ENCODE assay signal across 14 cellular contexts in the genomic region with DNA sequence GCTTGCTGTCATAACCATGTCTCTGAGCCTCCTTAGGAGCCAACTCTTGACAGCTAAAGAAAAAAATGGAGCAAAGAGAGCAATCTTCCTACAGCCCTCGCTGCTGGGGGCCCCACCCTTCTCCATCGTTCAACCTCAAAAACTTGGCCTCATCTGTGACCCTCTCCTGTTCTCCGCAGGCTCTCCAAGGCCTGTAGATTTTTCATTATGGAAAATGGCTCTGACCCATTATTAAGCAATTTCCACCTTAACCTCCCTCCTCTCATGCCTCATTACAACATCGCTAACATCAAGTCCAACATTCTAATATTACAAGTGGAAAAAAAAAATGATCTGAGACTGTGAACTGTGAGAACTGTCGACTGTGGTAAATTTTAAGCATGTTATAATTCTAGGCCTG.
A peak's percentile ranks its signal among the peaks of the same experiment; 100 is the strongest.
DNase-seq lines count a peak whose midpoint lies in the region; ATAC-seq and TF ChIP-seq lines count a peak whose summit lies in the region.
"Had no signal": no experiment of that assay in that cellular context is flagged by ENCODE, and none has a peak within 500 bp of the region (broad histone marks: within the 10 kb centered on the region; RNA-seq: fewer than 3 reads in every experiment).

No MANE protein-coding gene starts in this region.

- TF ChIP-seq POLR2A in erythroblast (IDR thresholded peaks at IDR 0.05; ENCODE audit: low read length) (no peak), thyroid gland (IDR thresholded peaks at IDR 0.05) (no peak)

- DNase-seq in SJCRH30 (no peak), Right ventricle myocardium superior (peak; percentile 40), omental fat pad (ENCODE audit: low spot score) (no peak), upper lobe of right lung (no peak), erythroblast (lab: John Stamatoyannopoulos, UW) (no peak), thyroid gland (no peak)
- DNase-seq: activated CD4-positive, alpha-beta T cell treated with anti-CD3 and anti-CD28 coated beads, Interleukin-2, amount 50 U/mL, for 48 hours; activated T-cell treated with anti-CD3 and anti-CD28 coated beads, Interleukin-2, amount 50 U/mL, for 24 hours; effector memory CD4-positive, alpha-beta T cell; NCI-H146; NCI-H446; T-cell had no signal

- H3K27me3 ChIP-seq in SJCRH30 = no peaks in the 10 kb centered on the region
- H3K27me3 ChIP-seq in upper lobe of right lung = no peaks in the 10 kb centered on the region
- no peaks in the 10 kb centered on the region for H3K27me3 ChIP-seq in thyroid gland
- H3K27me3 ChIP-seq: breast epithelium had no signal

- H3K4me3 ChIP-seq in SJCRH30 (no peak overlapping the region; the same call in 1 of the 2 replicates), upper lobe of right lung (no peak overlapping the region), thyroid gland (replicated peaks in 1 of 3) (no peak overlapping the region)
- H3K4me3 ChIP-seq: breast epithelium had no signal

- TF ChIP-seq CTCF in omental fat pad (IDR thresholded peaks at IDR 0.05) = no peak
- TF ChIP-seq CTCF in upper lobe of right lung (IDR thresholded peaks at IDR 0.05) = no peak
- TF ChIP-seq CTCF in thyroid gland (IDR thresholded peaks at IDR 0.05) = no peak

- peak overlapping the region; percentile 92 for H3K27ac ChIP-seq in SJCRH30
- peak overlapping the region; percentile 44 for H3K27ac ChIP-seq in upper lobe of right lung
- peak overlapping the region in 1 of 3 donors; percentile 19 for H3K27ac ChIP-seq in thyroid gland

- no peaks in the 10 kb centered on the region for H3K36me3 ChIP-seq in SJCRH30
- no peaks in the 10 kb centered on the region for H3K36me3 ChIP-seq in upper lobe of right lung
- H3K36me3 ChIP-seq in thyroid gland = no peaks in the 10 kb centered on the region
- H3K36me3 ChIP-seq: breast epithelium had no signal

- intact Hi-C loops in Right ventricle myocardium superior (cut with DNase I) = no loop called here
- intact Hi-C loops in upper lobe of right lung (cut with DNase I) = no loop called here
- intact Hi-C loops in thyroid gland (cut with DNase I) = no loop called here

- ATAC-seq in Right ventricle myocardium superior (ENCODE audit: poor library complexity) (peak; percentile 54), omental fat pad (ENCODE audit: low FRiP score) (peak; percentile 62), upper lobe of right lung (peak; percentile 28), GM18873 (IDR thresholded peaks at IDR 0.05; ENCODE audit: low FRiP score, unreplicated experiment) (no peak)
- ATAC-seq: T-cell had no signal

- H3K4me1 ChIP-seq in SJCRH30 (peaks cover 36% of the 10 kb centered on the region), upper lobe of right lung (no peaks in the 10 kb centered on the region), thyroid gland (no peaks in the 10 kb centered on the region)
- H3K4me1 ChIP-seq: breast epithelium had no signal

- WGBS in thyroid gland, 2 donors = 70% methylated on average over 5 of the region's 5 CpGs

- H3K9me3 ChIP-seq in SJCRH30 (replicated peaks) (no peaks in the 10 kb centered on the region), upper lobe of right lung (no peaks in the 10 kb centered on the region), thyroid gland (no peaks in the 10 kb centered on the region)
- H3K9me3 ChIP-seq: breast epithelium had no signal
